In genomic region chr12:25107920-25108319, GRCh38 we compare ENCODE assay signal across 10 cellular contexts.
A peak's percentile ranks its signal among the peaks of the same experiment; 100 is the strongest.
DNase-seq lines count a peak whose midpoint lies in the region; ATAC-seq lines count a peak whose summit lies in the region.
"Had no signal": no experiment of that assay in that cellular context is flagged by ENCODE, and none has a peak within 500 bp of the region (broad histone marks: within the 10 kb centered on the region; RNA-seq: fewer than 3 reads in every experiment).

No MANE protein-coding gene starts in this region.

- ATAC-seq in GM18867 (IDR thresholded peaks at IDR 0.05; ENCODE audit: unreplicated experiment), result peak; percentile 94
- ATAC-seq in GM21529 (IDR thresholded peaks at IDR 0.05; ENCODE audit: unreplicated experiment), result peak; percentile 95
- ATAC-seq in HG03196 (IDR thresholded peaks at IDR 0.05; ENCODE audit: unreplicated experiment), result peak; percentile 96

- DNase-seq in globus pallidus (ENCODE audit: low spot score) (peak; percentile 3), occipital lobe (lab: John Stamatoyannopoulos, UW) (no peak), NCI-H526 (lab: John Stamatoyannopoulos, UW) (no peak), cerebellar cortex (ENCODE audit: low spot score) (no peak)
- DNase-seq: activated naive CD4-positive, alpha-beta T cell; effector CD4-positive, alpha-beta T cell; NCI-H446 treated with DMSO at 0.1 percent for 48 hours had no signal
